In the genomic region with DNA sequence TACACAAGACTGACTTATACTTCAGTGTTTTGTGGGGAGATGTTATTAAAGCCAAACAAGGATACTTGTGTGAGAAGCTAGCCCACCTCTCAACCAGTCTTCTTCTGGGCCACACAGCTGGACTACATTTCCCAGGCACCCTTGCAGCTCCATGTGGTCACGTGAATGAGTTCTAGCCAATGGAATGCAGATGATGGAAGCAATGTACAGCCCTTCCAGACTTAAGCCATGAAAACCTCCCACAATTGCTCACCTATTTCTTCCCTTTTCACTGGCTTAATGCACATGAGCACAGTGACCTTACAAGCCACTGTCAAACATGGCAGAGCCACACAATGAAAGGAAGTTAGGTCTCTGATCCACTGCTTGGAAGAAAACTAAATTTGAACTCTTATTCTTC, we compare ENCODE assay signal across 8 cellular contexts.
A peak's percentile ranks its signal among the peaks of the same experiment; 100 is the strongest.
DNase-seq lines count a peak whose midpoint lies in the region; ATAC-seq and TF ChIP-seq lines count a peak whose summit lies in the region.

No MANE protein-coding gene starts in this region.

- peak; percentile 99 for ATAC-seq in HG03095 (IDR thresholded peaks at IDR 0.05; ENCODE audit: unreplicated experiment)

- DNase-seq in NCI-H187 treated with DMSO at 0.1 percent for 48 hours (lab: John Stamatoyannopoulos, UW) (peak; percentile 23), NCI-H187 (lab: John Stamatoyannopoulos, UW) (no peak), GM19240 (ENCODE audit: insufficient read length, low spot score) (peak; percentile 25), NCI-H2171 (lab: John Stamatoyannopoulos, UW) (peak; percentile 25), astrocyte of the cerebellum (ENCODE audit: low read depth) (peak; percentile 38), kidney tubule cell (ENCODE audit: low spot score) (peak; percentile 74), epidermal melanocyte (ENCODE audit: insufficient read length, low spot score) (no peak)

- in situ Hi-C loops in astrocyte of the cerebellum (cut with HindIII; ENCODE audit: low sequenced_read_pairs) = no loop called here

- H3K4me3 ChIP-seq in astrocyte of the cerebellum (ENCODE audit: low read depth, low read length) = no peak overlapping the region

- TF ChIP-seq CTCF in astrocyte of the cerebellum (IDR thresholded peaks at IDR 0.05; ENCODE audit: low read depth, low read length, missing control alignments) = no peak

Comparison
In these comparisons a context has a peak if more than half of its experiments do, and no peak if none do; other contexts are left out.
1. DNase-seq: peak in NCI-H187 treated with DMSO at 0.1 percent for 48 hours (single experiment), GM19240 (single experiment), NCI-H2171 (single experiment), astrocyte of the cerebellum (single experiment) and kidney tubule cell (single experiment); none in NCI-H187 (0 of 2) and epidermal melanocyte (single experiment).